Comparison of ENCODE assay signal across 13 cellular contexts in genomic region chr10:29472268-29473086, GRCh38.
A peak's percentile ranks its signal among the peaks of the same experiment; 100 is the strongest.
DNase-seq lines count a peak whose midpoint lies in the region; ATAC-seq and TF ChIP-seq lines count a peak whose summit lies in the region.
"Had no signal": no experiment of that assay in that cellular context is flagged by ENCODE, and none has a peak within 500 bp of the region (broad histone marks: within the 10 kb centered on the region; RNA-seq: fewer than 3 reads in every experiment).

No MANE protein-coding gene starts in this region.

- peaks cover 22% of the 10 kb centered on the region for H3K36me3 Mint-ChIP-seq in WTC11

- H3K27ac ChIP-seq in ACC112 (ENCODE audit: low read depth, low read length), result peak overlapping the region; percentile 63; the same call in 1 of the 2 replicates
- H3K27ac ChIP-seq in left ventricle myocardium inferior (replicated peaks), result peak overlapping the region; percentile 59
- peak overlapping the region; percentile 28 for H3K27ac ChIP-seq in neuronal stem cell (replicated peaks; ENCODE audit: low read length)
- H3K27ac ChIP-seq: parathyroid adenoma had no signal

- H3K36me3 ChIP-seq in ACC112 (ENCODE audit: insufficient read depth, low read length) (peaks cover 10% of the 10 kb centered on the region), left ventricle myocardium inferior (peaks cover 70% of the 10 kb centered on the region), neuronal stem cell (replicated peaks in 1 of 2; ENCODE audit: control insufficient read depth in 2 of 2, insufficient read depth in 2 of 2, low read length in 2 of 2) (peaks cover 32 to 52% of the 10 kb centered on the region in 2 donors)

- H3K27me3 ChIP-seq in ACC112 (ENCODE audit: insufficient read depth, low read length), result no peaks in the 10 kb centered on the region
- no peaks in the 10 kb centered on the region for H3K27me3 ChIP-seq in left ventricle myocardium inferior (ENCODE audit: low read depth)
- H3K27me3 ChIP-seq in neuronal stem cell (ENCODE audit: control insufficient read depth in 3 of 3, insufficient read depth in 3 of 3, low read depth in 1 of 3, low read length in 3 of 3), result no peaks in the 10 kb centered on the region
- H3K27me3 ChIP-seq: BE2C, body of pancreas had no signal

- H3K27me3 Mint-ChIP-seq in WTC11 (ENCODE audit: low read depth), result no peaks in the 10 kb centered on the region

- DNase-seq in WTC11 (ENCODE audit: low spot score) (no peak), left ventricle myocardium inferior (no peak), neuronal stem cell (ENCODE audit: low spot score) (no peak), NCI-H146 (lab: John Stamatoyannopoulos, UW) (no peak), NOMO-1 treated with dmso at 0.1 percent for 144 hours (lab: John Stamatoyannopoulos, UW; ENCODE audit: unreplicated experiment) (no peak)
- DNase-seq: BE2C; body of pancreas; DMS79 treated with DMSO at 0.1 percent for 48 hours; stimulated activated CD8-positive, alpha-beta memory T cell treated with anti-CD3 and anti-CD28 coated beads, Interleukin-4, amount 100 ng/mL, for 48 hours had no signal

- H3K23ac ChIP-seq in neuronal stem cell (ENCODE audit: low read depth, low read length, poor library complexity), result no peak overlapping the region

- intact Hi-C loops in left ventricle myocardium inferior (cut with micrococcal nuclease), result no loop called here

- peaks cover 19% of the 10 kb centered on the region for H3K4me1 ChIP-seq in ACC112 (ENCODE audit: control insufficient read depth, insufficient read depth, low read length, unreplicated experiment)
- peaks cover 86% of the 10 kb centered on the region for H3K4me1 ChIP-seq in left ventricle myocardium inferior
- H3K4me1 ChIP-seq in neuronal stem cell (ENCODE audit: control insufficient read depth in 2 of 2, insufficient read depth in 1 of 2, low read depth in 1 of 2, low read length in 2 of 2), result peaks cover 3 to 9% of the 10 kb centered on the region in 2 donors
- H3K4me1 ChIP-seq: BE2C had no signal

- POLR2A ChIA-PET in WTC11 (lab: Charles Lee), result no interaction called here

- no peaks in the 10 kb centered on the region for H3K9me3 Mint-ChIP-seq in WTC11

- H2AK5ac ChIP-seq in neuronal stem cell (ENCODE audit: low read depth, low read length), result no peak overlapping the region

- no peak overlapping the region for H2BK15ac ChIP-seq in neuronal stem cell (ENCODE audit: low read length)

- H3K4me2 ChIP-seq in neuronal stem cell (ENCODE audit: insufficient read depth, low read length, poor library complexity, severe bottlenecking), result no peak overlapping the region

- no peak overlapping the region for H2BK12ac ChIP-seq in neuronal stem cell (ENCODE audit: low read length)

- no peak overlapping the region for H3K4me3 ChIP-seq in ACC112 (ENCODE audit: low read depth, low read length)
- no peak overlapping the region for H3K4me3 ChIP-seq in left ventricle myocardium inferior
- H3K4me3 ChIP-seq in neuronal stem cell (ENCODE audit: low read length in 2 of 2), result no peak overlapping the region
- H3K4me3 ChIP-seq: body of pancreas had no signal

- H3K27ac Mint-ChIP-seq in WTC11, result peak overlapping the region; percentile 66

- H3K4ac ChIP-seq in neuronal stem cell (ENCODE audit: low read length), result no peak overlapping the region

- no peak for TF ChIP-seq CTCF in WTC11 (IDR thresholded peaks at IDR 0.05)
- TF ChIP-seq CTCF in left ventricle myocardium inferior (IDR thresholded peaks at IDR 0.05; ENCODE audit: borderline replicate concordance), result no peak

- no peak overlapping the region for H4K8ac ChIP-seq in neuronal stem cell (ENCODE audit: low read depth, low read length)

- ATAC-seq in WTC11 (no peak), GM21381 (IDR thresholded peaks at IDR 0.05; ENCODE audit: unreplicated experiment) (no peak), GM18511 (IDR thresholded peaks at IDR 0.05; ENCODE audit: unreplicated experiment) (no peak)
- ATAC-seq: body of pancreas had no signal

- WGBS in neuronal stem cell (ENCODE audit: extremely low coverage in 2 of 2, insufficient read length in 2 of 2, insufficient replicate concordance in 1 of 2), 2 donors, result no CpG with 5 or more reads among the region's 5 CpGs

- H3K79me1 ChIP-seq in neuronal stem cell (ENCODE audit: low read depth, low read length), result no peaks in the 10 kb centered on the region

- CTCF ChIA-PET in WTC11 (lab: Charles Lee), result interaction anchor here (1.0 to 2.5 kb wide), 8 partner anchors 10 to 117 kb away, joined by 3 to 12 read pairs (median 6); no protein-coding TSS in a partner anchor

- no peak overlapping the region for H2BK5ac ChIP-seq in neuronal stem cell (ENCODE audit: low read length)

- H3K4me3 Mint-ChIP-seq in WTC11, result no peak overlapping the region

- peaks cover 28% of the 10 kb centered on the region for H3K4me1 Mint-ChIP-seq in WTC11

- H3K79me2 ChIP-seq in ACC112 (ENCODE audit: control insufficient read depth, insufficient read depth, low read length, unreplicated experiment), result no peaks in the 10 kb centered on the region

- no peak overlapping the region for H2AFZ ChIP-seq in ACC112 (ENCODE audit: low read length, unreplicated experiment)
- H2AFZ ChIP-seq in neuronal stem cell (ENCODE audit: low read length), result no peak overlapping the region
- H2AFZ ChIP-seq: parathyroid adenoma had no signal

- H3K14ac ChIP-seq in neuronal stem cell (ENCODE audit: low read length), result no peak overlapping the region

- peak overlapping the region; percentile 89 for H4K91ac ChIP-seq in neuronal stem cell (ENCODE audit: low read depth, low read length, poor library complexity)

- no peak overlapping the region for H2BK120ac ChIP-seq in neuronal stem cell (ENCODE audit: low read depth, low read length)

- H3K9me3 ChIP-seq in left ventricle myocardium inferior (replicated peaks) (no peaks in the 10 kb centered on the region), neuronal stem cell (replicated peaks in 1 of 2; ENCODE audit: control insufficient read depth in 2 of 2, insufficient read depth in 1 of 2, low read depth in 1 of 2, low read length in 2 of 2) (no peaks in the 10 kb centered on the region)
- H3K9me3 ChIP-seq: BE2C, body of pancreas had no signal

- H3K9ac ChIP-seq in neuronal stem cell (ENCODE audit: low read depth, low read length, poor library complexity), result peak overlapping the region; percentile 9
- H3K9ac ChIP-seq: parathyroid adenoma had no signal

- peak overlapping the region; percentile 70 for H3K18ac ChIP-seq in neuronal stem cell (ENCODE audit: low read length)

TF ChIP-seq in WTC11, 78 proteins besides CTCF, POLR2A, EP300 and RAD21:
- TF ChIP-seq NR1H2 (CRISPR knock-in tag; IDR thresholded peaks at IDR 0.05), result no peak
- no peak for TF ChIP-seq SP1 (CRISPR knock-in tag; conservative IDR thresholded peaks at IDR 0.05)
- TF ChIP-seq, protein P1, sequence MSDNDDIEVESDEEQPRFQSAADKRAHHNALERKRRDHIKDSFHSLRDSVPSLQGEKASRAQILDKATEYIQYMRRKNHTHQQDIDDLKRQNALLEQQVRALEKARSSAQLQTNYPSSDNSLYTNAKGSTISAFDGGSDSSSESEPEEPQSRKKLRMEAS (CRISPR knock-in tag; IDR thresholded peaks at IDR 0.05), result no peak
- TF ChIP-seq, protein P2, sequence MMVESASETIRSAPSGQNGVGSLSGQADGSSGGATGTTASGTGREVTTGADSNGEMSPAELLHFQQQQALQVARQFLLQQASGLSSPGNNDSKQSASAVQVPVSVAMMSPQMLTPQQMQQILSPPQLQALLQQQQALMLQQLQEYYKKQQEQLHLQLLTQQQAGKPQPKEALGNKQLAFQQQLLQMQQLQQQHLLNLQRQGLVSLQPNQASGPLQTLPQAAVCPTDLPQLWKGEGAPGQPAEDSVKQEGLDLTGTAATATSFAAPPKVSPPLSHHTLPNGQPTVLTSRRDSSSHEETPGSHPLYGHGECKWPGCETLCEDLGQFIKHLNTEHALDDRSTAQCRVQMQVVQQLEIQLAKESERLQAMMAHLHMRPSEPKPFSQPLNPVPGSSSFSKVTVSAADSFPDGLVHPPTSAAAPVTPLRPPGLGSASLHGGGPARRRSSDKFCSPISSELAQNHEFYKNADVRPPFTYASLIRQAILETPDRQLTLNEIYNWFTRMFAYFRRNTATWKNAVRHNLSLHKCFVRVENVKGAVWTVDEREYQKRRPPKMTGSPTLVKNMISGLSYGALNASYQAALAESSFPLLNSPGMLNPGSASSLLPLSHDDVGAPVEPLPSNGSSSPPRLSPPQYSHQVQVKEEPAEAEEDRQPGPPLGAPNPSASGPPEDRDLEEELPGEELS (CRISPR knock-in tag; IDR thresholded peaks at IDR 0.05), result no peak
- no peak for TF ChIP-seq KAT7 (CRISPR knock-in tag; IDR thresholded peaks at IDR 0.05; ENCODE audit: borderline replicate concordance)
- no peak for TF ChIP-seq FOXK1 (CRISPR knock-in tag; IDR thresholded peaks at IDR 0.05)
- no peak for TF ChIP-seq FOXJ3 (CRISPR knock-in tag; IDR thresholded peaks at IDR 0.05; ENCODE audit: borderline replicate concordance)
- no peak for TF ChIP-seq ESRRA (CRISPR knock-in tag; IDR thresholded peaks at IDR 0.05; ENCODE audit: borderline replicate concordance)
- no peak for TF ChIP-seq RORB (CRISPR knock-in tag; IDR thresholded peaks at IDR 0.05)
- TF ChIP-seq, protein P3, sequence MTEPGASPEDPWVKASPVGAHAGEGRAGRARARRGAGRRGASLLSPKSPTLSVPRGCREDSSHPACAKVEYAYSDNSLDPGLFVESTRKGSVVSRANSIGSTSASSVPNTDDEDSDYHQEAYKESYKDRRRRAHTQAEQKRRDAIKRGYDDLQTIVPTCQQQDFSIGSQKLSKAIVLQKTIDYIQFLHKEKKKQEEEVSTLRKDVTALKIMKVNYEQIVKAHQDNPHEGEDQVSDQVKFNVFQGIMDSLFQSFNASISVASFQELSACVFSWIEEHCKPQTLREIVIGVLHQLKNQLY (CRISPR knock-in tag; IDR thresholded peaks at IDR 0.05), result no peak
- TF ChIP-seq JAZF1 (CRISPR knock-in tag; IDR thresholded peaks at IDR 0.05), result no peak
- no peak for TF ChIP-seq ZBTB21 (CRISPR knock-in tag; IDR thresholded peaks at IDR 0.05; ENCODE audit: borderline replicate concordance)
